29 cellular contexts compared by ENCODE assay signal in genomic region chr1:227322376-227322775, GRCh38.
"Had no signal": no experiment of that assay in that cellular context is flagged by ENCODE, and none has a peak within 500 bp of the region (broad histone marks: within the 10 kb centered on the region; RNA-seq: fewer than 3 reads in every experiment).

No MANE protein-coding gene starts in this region.

- H3K9me3 ChIP-seq: esophagus muscularis mucosa, right lobe of liver, thoracic aorta had no signal

- H3K36me3 Mint-ChIP-seq: brain had no signal

- H3K4me3 ChIP-seq: esophagus muscularis mucosa, hepatocyte, right lobe of liver, skin epidermis, thoracic aorta had no signal

- H3K36me3 ChIP-seq: esophagus muscularis mucosa, right lobe of liver, thoracic aorta had no signal

- H3K9me3 Mint-ChIP-seq: activated B cell treated with CpG ODN at 0.5 μM for 24 hours; activated T-cell treated with anti-CD3 and anti-CD28 coated beads, Interleukin-2, amount 50 U/mL, for 24 hours; neural crest cell had no signal

- H3K4me1 Mint-ChIP-seq: activated T-helper 17 cell treated with anti-CD3 and anti-CD28 coated beads, Interleukin-2, amount 50 U/mL, for 72 hours had no signal

- DNase-seq: activated B cell treated with CpG ODN at 0.5 μM for 24 hours; activated CD4-positive, alpha-beta T cell treated with anti-CD3 and anti-CD28 coated beads for 36 hours; activated CD4-positive, alpha-beta T cell treated with anti-CD3 and anti-CD28 coated beads, Interleukin-2, amount 50 U/mL, for 4 hours; activated CD8-positive, alpha-beta memory T cell treated with anti-CD3 and anti-CD28 coated beads for 24 hours; activated CD8-positive, alpha-beta memory T cell treated with anti-CD3 and anti-CD28 coated beads, Interleukin-2, amount 50 U/mL, for 4 hours; activated T-cell treated with anti-CD3 and anti-CD28 coated beads, Interleukin-2, amount 50 U/mL, for 24 hours; aorta; caudate nucleus; dermis blood vessel endothelial cell; effector memory CD4-positive, alpha-beta T cell; glutamatergic neuron; left ventricle myocardium superior; naive thymus-derived CD4-positive, alpha-beta T cell; occipital lobe; right lobe of liver; stimulated activated CD8-positive, alpha-beta memory T cell treated with anti-CD3 and anti-CD28 coated beads, Interleukin-4, amount 100 ng/mL, for 48 hours; stimulated activated naive CD4-positive, alpha-beta T cell; T-helper 1 cell had no signal

- H3K27ac ChIP-seq: esophagus muscularis mucosa, hepatocyte, skin epidermis, thoracic aorta had no signal

- H3K4me2 ChIP-seq: hepatocyte had no signal

- H3K4me3 Mint-ChIP-seq: activated B cell treated with CpG ODN at 0.5 μM for 24 hours; activated CD4-positive, alpha-beta T cell treated with anti-CD3 and anti-CD28 coated beads for 36 hours; activated T-cell treated with anti-CD3 and anti-CD28 coated beads, Interleukin-2, amount 50 U/mL, for 24 hours; activated T-helper 17 cell treated with anti-CD3 and anti-CD28 coated beads, Interleukin-2, amount 50 U/mL, for 72 hours; brain; naive thymus-derived CD4-positive, alpha-beta T cell had no signal

- FAIRE-seq: endothelial cell of umbilical vein, frontal cortex, urothelium cell line had no signal

- H2AFZ ChIP-seq: hepatocyte had no signal

- H3K27ac Mint-ChIP-seq: activated B cell treated with CpG ODN at 0.5 μM for 24 hours; activated CD4-positive, alpha-beta T cell treated with anti-CD3 and anti-CD28 coated beads for 36 hours; activated naive CD4-positive, alpha-beta T cell treated with anti-CD3 and anti-CD28 coated beads, Interleukin-2, amount 50 U/mL, for 72 hours; activated T-cell treated with anti-CD3 and anti-CD28 coated beads, Interleukin-2, amount 50 U/mL, for 24 hours; activated T-helper 17 cell treated with anti-CD3 and anti-CD28 coated beads, Interleukin-2, amount 50 U/mL, for 72 hours; naive thymus-derived CD4-positive, alpha-beta T cell had no signal

- H3K27me3 ChIP-seq: esophagus muscularis mucosa, hepatocyte, right lobe of liver had no signal
